ENCODE assay signal across 23 cellular contexts in genomic region chr4:7584133-7584532, GRCh38.
A peak's percentile ranks its signal among the peaks of the same experiment; 100 is the strongest.
DNase-seq lines count a peak whose midpoint lies in the region; ATAC-seq and TF ChIP-seq lines count a peak whose summit lies in the region.
"Had no signal": no experiment of that assay in that cellular context is flagged by ENCODE, and none has a peak within 500 bp of the region (broad histone marks: within the 10 kb centered on the region; RNA-seq: fewer than 3 reads in every experiment).

No MANE protein-coding gene starts in this region.

- no peak overlapping the region for H3K9ac ChIP-seq in neural cell (ENCODE audit: low read length)
- H3K9ac ChIP-seq: BLaER1 had no signal

- H3K36me3 ChIP-seq in neural cell (ENCODE audit: insufficient read depth, low read length) (no peaks in the 10 kb centered on the region), testis (ENCODE audit: low read depth, missing control alignments) (no peaks in the 10 kb centered on the region), brain microvascular endothelial cell (replicated peaks) (no peaks in the 10 kb centered on the region)
- H3K36me3 ChIP-seq: BE2C had no signal

- peaks cover 5% of the 10 kb centered on the region for H3K4me1 ChIP-seq in testis
- H3K4me1 ChIP-seq: BE2C had no signal

- H2AFZ ChIP-seq in neural cell (ENCODE audit: low read depth, low read length): no peak overlapping the region

- TF ChIP-seq EP300 in neural cell (conservative IDR thresholded peaks at IDR 0.05; ENCODE audit: poor library complexity, severe bottlenecking): no peak

- H3K9me3 ChIP-seq in neural cell (ENCODE audit: low read length) (peaks cover 5% of the 10 kb centered on the region), testis (no peaks in the 10 kb centered on the region)
- H3K9me3 ChIP-seq: BE2C had no signal

- no peak for TF ChIP-seq CTCF in neural cell (IDR thresholded peaks at IDR 0.05; ENCODE audit: poor library complexity, severe bottlenecking)
- TF ChIP-seq CTCF in testis (IDR thresholded peaks at IDR 0.05): no peak
- no peak for TF ChIP-seq CTCF in brain microvascular endothelial cell (IDR thresholded peaks at IDR 0.05; ENCODE audit: low read depth, low read length, missing control alignments)

- H3F3A ChIP-seq in neural cell (ENCODE audit: insufficient read depth, low read length, poor library complexity, severe bottlenecking): no peaks in the 10 kb centered on the region

- H3K27me3 ChIP-seq in neural cell (ENCODE audit: insufficient read depth, low read depth, low read length) (no peaks in the 10 kb centered on the region), testis (no peaks in the 10 kb centered on the region), brain microvascular endothelial cell (replicated peaks) (no peaks in the 10 kb centered on the region)
- H3K27me3 ChIP-seq: BE2C, BLaER1 had no signal

- no peaks in the 10 kb centered on the region for H4K20me1 ChIP-seq in neural cell (ENCODE audit: insufficient read depth)

- intact Hi-C loops in posterior vena cava (cut with DNase I): no loop called here
- intact Hi-C loops in testis (cut with DNase I; ENCODE audit: low total_unique reads): no loop called here

- H3K4me3 ChIP-seq in neural cell (ENCODE audit: low read length): peak overlapping the region; percentile 47
- no peak overlapping the region for H3K4me3 ChIP-seq in testis
- H3K4me3 ChIP-seq in brain microvascular endothelial cell (ENCODE audit: low read depth, low read length): no peak overlapping the region
- H3K4me3 ChIP-seq: BLaER1, GM12878 had no signal

- no peak for TF ChIP-seq RAD21 in neural cell (conservative IDR thresholded peaks at IDR 0.05)

- DNase-seq in posterior vena cava (ENCODE audit: low spot score) (peak; percentile 3), testis (peak; percentile 66), brain microvascular endothelial cell (no peak), NCI-H2081 (lab: John Stamatoyannopoulos, UW) (no peak)
- DNase-seq: 8988T; ACHN; BE2C; C1 segment of cervical spinal cord; CD4-positive, alpha-beta memory T cell; CD4-positive, CD25-positive, alpha-beta regulatory T cell; CD8-positive, alpha-beta memory T cell; COR-L47; DMS 273 treated with DMSO at 0.1 percent for 48 hours; DMS153; DMS53; DMS79; DND-41; EL; GDM1 had no signal

- TF ChIP-seq POLR2A in testis (IDR thresholded peaks at IDR 0.05): no peak

- ATAC-seq in HG03378 (IDR thresholded peaks at IDR 0.05; ENCODE audit: unreplicated experiment): no peak
- ATAC-seq: GM12878 had no signal

- in situ Hi-C loops in brain microvascular endothelial cell (cut with HindIII; ENCODE audit: low pct_ligation_motif_present, low sequenced_read_pairs): no loop called here

- no peaks in the 10 kb centered on the region for H3K9me2 ChIP-seq in neural cell (ENCODE audit: insufficient read depth, low read length)

- no peaks in the 10 kb centered on the region for H3K79me2 ChIP-seq in neural cell (replicated peaks; ENCODE audit: insufficient read depth, low read length)

- H3K27ac ChIP-seq in neural cell (ENCODE audit: low read length) (no peak overlapping the region), testis (no peak overlapping the region), brain microvascular endothelial cell (no peak overlapping the region)
- H3K27ac ChIP-seq: BLaER1 had no signal

- H3K4me2 ChIP-seq in neural cell (ENCODE audit: low read length): peak overlapping the region; percentile 17
- H3K4me2 ChIP-seq: BLaER1 had no signal

TF ChIP-seq in neural cell, 6 proteins besides CTCF, POLR2A, EP300 and RAD21:
- no peak for TF ChIP-seq EZH2 (IDR thresholded peaks at IDR 0.05; ENCODE audit: borderline replicate concordance, insufficient read depth, low read length, poor library complexity, severe bottlenecking)
- TF ChIP-seq, protein P1, sequence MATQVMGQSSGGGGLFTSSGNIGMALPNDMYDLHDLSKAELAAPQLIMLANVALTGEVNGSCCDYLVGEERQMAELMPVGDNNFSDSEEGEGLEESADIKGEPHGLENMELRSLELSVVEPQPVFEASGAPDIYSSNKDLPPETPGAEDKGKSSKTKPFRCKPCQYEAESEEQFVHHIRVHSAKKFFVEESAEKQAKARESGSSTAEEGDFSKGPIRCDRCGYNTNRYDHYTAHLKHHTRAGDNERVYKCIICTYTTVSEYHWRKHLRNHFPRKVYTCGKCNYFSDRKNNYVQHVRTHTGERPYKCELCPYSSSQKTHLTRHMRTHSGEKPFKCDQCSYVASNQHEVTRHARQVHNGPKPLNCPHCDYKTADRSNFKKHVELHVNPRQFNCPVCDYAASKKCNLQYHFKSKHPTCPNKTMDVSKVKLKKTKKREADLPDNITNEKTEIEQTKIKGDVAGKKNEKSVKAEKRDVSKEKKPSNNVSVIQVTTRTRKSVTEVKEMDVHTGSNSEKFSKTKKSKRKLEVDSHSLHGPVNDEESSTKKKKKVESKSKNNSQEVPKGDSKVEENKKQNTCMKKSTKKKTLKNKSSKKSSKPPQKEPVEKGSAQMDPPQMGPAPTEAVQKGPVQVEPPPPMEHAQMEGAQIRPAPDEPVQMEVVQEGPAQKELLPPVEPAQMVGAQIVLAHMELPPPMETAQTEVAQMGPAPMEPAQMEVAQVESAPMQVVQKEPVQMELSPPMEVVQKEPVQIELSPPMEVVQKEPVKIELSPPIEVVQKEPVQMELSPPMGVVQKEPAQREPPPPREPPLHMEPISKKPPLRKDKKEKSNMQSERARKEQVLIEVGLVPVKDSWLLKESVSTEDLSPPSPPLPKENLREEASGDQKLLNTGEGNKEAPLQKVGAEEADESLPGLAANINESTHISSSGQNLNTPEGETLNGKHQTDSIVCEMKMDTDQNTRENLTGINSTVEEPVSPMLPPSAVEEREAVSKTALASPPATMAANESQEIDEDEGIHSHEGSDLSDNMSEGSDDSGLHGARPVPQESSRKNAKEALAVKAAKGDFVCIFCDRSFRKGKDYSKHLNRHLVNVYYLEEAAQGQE (IDR thresholded peaks at IDR 0.05; ENCODE audit: borderline replicate concordance): no peak
- no peak for TF ChIP-seq SMC3 (conservative IDR thresholded peaks at IDR 0.05; ENCODE audit: poor library complexity)
- no peak for TF ChIP-seq POLR2AphosphoS5 (IDR thresholded peaks at IDR 0.05)
- no peak for TF ChIP-seq TAF1 (IDR thresholded peaks at IDR 0.05; ENCODE audit: low read depth)
- TF ChIP-seq MXI1 (conservative IDR thresholded peaks at IDR 0.05; ENCODE audit: poor library complexity, severe bottlenecking): no peak

Comparison
In these comparisons a context has a peak if more than half of its experiments do, and no peak if none do; other contexts are left out.
1. DNase-seq: peak in posterior vena cava (single experiment) and testis (single experiment); none in brain microvascular endothelial cell (single experiment) and NCI-H2081 (0 of 2).